In the genomic region with DNA sequence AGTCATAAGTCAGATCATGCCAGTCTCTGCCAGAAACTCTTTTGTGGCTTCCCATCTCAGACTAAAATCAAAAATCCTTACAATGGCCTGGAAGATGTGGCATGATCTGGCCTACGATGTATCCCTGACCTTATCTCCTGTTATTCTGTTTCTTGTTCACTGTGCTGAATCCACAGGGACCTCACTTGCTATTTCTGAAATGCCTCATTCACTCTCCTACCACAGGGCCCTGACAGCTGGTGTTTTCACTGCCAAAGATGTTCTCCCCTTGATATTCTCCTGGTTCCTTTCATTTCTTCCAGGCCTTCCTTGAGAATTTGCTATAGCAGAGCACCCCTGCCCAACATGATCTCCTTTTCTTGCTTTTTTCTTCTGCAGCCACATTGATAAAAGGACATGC, we compare ENCODE assay signal across 18 cellular contexts. TPM values are rescaled to one million over a fixed set of nuclear protein-coding genes. Genes with fewer than 3 reads are reported as not detected.
"Had no signal": no experiment of that assay in that cellular context is flagged by ENCODE, and none has a peak within 500 bp of the region (broad histone marks: within the 10 kb centered on the region; RNA-seq: fewer than 3 reads in every experiment).

No MANE protein-coding gene starts in this region.

- H3K27ac Mint-ChIP-seq: activated CD8-positive, alpha-beta T cell treated with anti-CD3 and anti-CD28 coated beads for 36 hours; natural killer cell treated with Interleukin-12 subunit alpha and Interleukin-12 subunit beta and Interleukin-15 and Interleukin-18, amount 100 ng/mL, for 72 hours; stimulated activated naive CD8-positive, alpha-beta T cell treated with anti-CD3 and anti-CD28 coated beads, Interleukin-15, amount 100 ng/mL, for 72 hours had no signal

- H3K4me3 Mint-ChIP-seq: activated CD4-positive, alpha-beta T cell treated with anti-CD3 and anti-CD28 coated beads, Interleukin-2, amount 10 ng/mL, durations not matched to agents 7 days and 5 days; activated CD8-positive, alpha-beta memory T cell treated with anti-CD3 and anti-CD28 coated beads, Interleukin-2, amount 10 ng/mL, durations not matched to agents 7 days and 5 days; activated CD8-positive, alpha-beta T cell treated with anti-CD3 and anti-CD28 coated beads for 36 hours; natural killer cell treated with Interleukin-12 subunit alpha and Interleukin-12 subunit beta and Interleukin-15 and Interleukin-18, amount 100 ng/mL, for 72 hours; stimulated activated naive CD8-positive, alpha-beta T cell treated with anti-CD3 and anti-CD28 coated beads, Interleukin-15, amount 100 ng/mL, for 72 hours had no signal

- H3K9me3 Mint-ChIP-seq: activated naive CD4-positive, alpha-beta T cell treated with anti-CD3 and anti-CD28 coated beads, Interleukin-2, amount 50 U/mL, for 72 hours; mesothelial cell of epicardium; natural killer cell treated with Interleukin-12 subunit alpha and Interleukin-12 subunit beta and Interleukin-15 and Interleukin-18, amount 100 ng/mL, for 72 hours; stimulated activated naive CD8-positive, alpha-beta T cell treated with anti-CD3 and anti-CD28 coated beads, Interleukin-15, amount 100 ng/mL, for 72 hours had no signal

- H3K27me3 Mint-ChIP-seq: activated CD4-positive, alpha-beta T cell treated with anti-CD3 and anti-CD28 coated beads, Interleukin-2, amount 10 ng/mL, durations not matched to agents 7 days and 5 days; activated CD8-positive, alpha-beta memory T cell treated with anti-CD3 and anti-CD28 coated beads, Interleukin-2, amount 10 ng/mL, durations not matched to agents 7 days and 5 days; stimulated activated naive CD8-positive, alpha-beta T cell treated with anti-CD3 and anti-CD28 coated beads, Interleukin-15, amount 100 ng/mL, for 72 hours had no signal

- ATAC-seq: activated CD8-positive, alpha-beta memory T cell treated with anti-CD3 and anti-CD28 coated beads, Interleukin-2, amount 10 ng/mL, durations not matched to agents 7 days and 5 days; activated CD8-positive, alpha-beta T cell treated with anti-CD3 and anti-CD28 coated beads for 36 hours; activated naive CD4-positive, alpha-beta T cell treated with anti-CD3 and anti-CD28 coated beads, Interleukin-2, amount 50 U/mL, for 72 hours; gastrocnemius medialis; heart left ventricle; left ventricle myocardium superior; natural killer cell treated with Interleukin-12 subunit alpha and Interleukin-12 subunit beta and Interleukin-15 and Interleukin-18, amount 100 ng/mL, for 72 hours; stimulated activated naive CD8-positive, alpha-beta T cell treated with anti-CD3 and anti-CD28 coated beads, Interleukin-15, amount 100 ng/mL, for 72 hours had no signal

- H3K9me3 ChIP-seq: esophagus squamous epithelium, gastrocnemius medialis, heart left ventricle, prostate gland, tibial nerve had no signal

- H3K27ac ChIP-seq: coronary artery, esophagus squamous epithelium, gastrocnemius medialis, heart left ventricle, prostate gland, VCaP had no signal

- H3K4me3 ChIP-seq: coronary artery, esophagus squamous epithelium, gastrocnemius medialis, heart left ventricle, prostate gland, tibial nerve had no signal

- DNase-seq: activated CD4-positive, alpha-beta T cell treated with anti-CD3 and anti-CD28 coated beads, Interleukin-2, amount 10 ng/mL, durations not matched to agents 7 days and 5 days; activated CD4-positive, CD25-positive, alpha-beta regulatory T cell treated with anti-CD3 and anti-CD28 coated beads, Interleukin-2, amount 50 U/mL, for 72 hours; activated CD8-positive, alpha-beta memory T cell treated with anti-CD3 and anti-CD28 coated beads, Interleukin-2, amount 10 ng/mL, durations not matched to agents 7 days and 5 days; activated CD8-positive, alpha-beta T cell treated with anti-CD3 and anti-CD28 coated beads for 36 hours; esophagus squamous epithelium; gastrocnemius medialis; heart left ventricle; left ventricle myocardium superior; mammary epithelial cell; stimulated activated CD4-positive, alpha-beta T cell treated with anti-CD3 and anti-CD28 coated beads, Interleukin-4, amount 100 ng/mL, for 4 hours; stimulated activated naive CD8-positive, alpha-beta T cell treated with anti-CD3 and anti-CD28 coated beads, Interleukin-15, amount 100 ng/mL, for 72 hours had no signal

- H3K36me3 ChIP-seq: gastrocnemius medialis, prostate gland had no signal

- H3K36me3 Mint-ChIP-seq: natural killer cell treated with Interleukin-12 subunit alpha and Interleukin-12 subunit beta and Interleukin-15 and Interleukin-18, amount 100 ng/mL, for 72 hours had no signal

- H3K27me3 ChIP-seq: esophagus squamous epithelium, gastrocnemius medialis, heart left ventricle, tibial nerve had no signal

RNA-seq across cellular contexts. Expression of a gene that starts 1.7 kb away (rescaled TPM):
- total RNA-seq: activated CD8-positive, alpha-beta T cell treated with anti-CD3 and anti-CD28 coated beads for 36 hours; activated naive CD4-positive, alpha-beta T cell treated with anti-CD3 and anti-CD28 coated beads, Interleukin-2, amount 50 U/mL, for 72 hours; natural killer cell treated with Interleukin-12 subunit alpha and Interleukin-12 subunit beta and Interleukin-15 and Interleukin-18, amount 100 ng/mL, for 72 hours had no signal
